In genomic region chr12:77510985-77511384, GRCh38 we compare ENCODE assay signal across 23 cellular contexts.
"Had no signal": no experiment of that assay in that cellular context is flagged by ENCODE, and none has a peak within 500 bp of the region (broad histone marks: within the 10 kb centered on the region; RNA-seq: fewer than 3 reads in every experiment).

No MANE protein-coding gene starts in this region.

- ATAC-seq: activated CD8-positive, alpha-beta T cell treated with anti-CD3 and anti-CD28 coated beads, Interleukin-2, amount 10 ng/mL, durations not matched to agents 7 days and 5 days; foreskin keratinocyte; left lobe of liver; natural killer cell had no signal

- H3K27ac Mint-ChIP-seq: activated CD8-positive, alpha-beta T cell treated with anti-CD3 and anti-CD28 coated beads, Interleukin-2, amount 10 ng/mL, durations not matched to agents 7 days and 5 days; activated naive CD4-positive, alpha-beta T cell treated with anti-CD3 and anti-CD28 coated beads, Interleukin-2, amount 50 U/mL, for 24 hours; brain; dendritic cell treated with granulocyte-macrophage colony-stimulating factor and Interleukin-4, amounts not matched to agents 40 ng/mL and 50 ng/mL, for 4 days; natural killer cell had no signal

- H3K4me3 Mint-ChIP-seq: activated CD8-positive, alpha-beta T cell treated with anti-CD3 and anti-CD28 coated beads, Interleukin-2, amount 10 ng/mL, durations not matched to agents 7 days and 5 days; activated naive CD4-positive, alpha-beta T cell treated with anti-CD3 and anti-CD28 coated beads, Interleukin-2, amount 50 U/mL, for 24 hours; brain; dendritic cell treated with granulocyte-macrophage colony-stimulating factor and Interleukin-4, amounts not matched to agents 40 ng/mL and 50 ng/mL, for 4 days; natural killer cell had no signal

- H3K27me3 Mint-ChIP-seq: activated naive CD4-positive, alpha-beta T cell treated with anti-CD3 and anti-CD28 coated beads, Interleukin-2, amount 50 U/mL, for 24 hours; brain; dendritic cell treated with granulocyte-macrophage colony-stimulating factor and Interleukin-4, amounts not matched to agents 40 ng/mL and 50 ng/mL, for 4 days had no signal

- H3K9me3 ChIP-seq: prostate gland, testis, vagina had no signal

- H3K36me3 ChIP-seq: prostate gland, right atrium auricular region, spleen, vagina had no signal

- H3K36me3 Mint-ChIP-seq: activated naive CD4-positive, alpha-beta T cell treated with anti-CD3 and anti-CD28 coated beads, Interleukin-2, amount 50 U/mL, for 24 hours; brain; natural killer cell had no signal

- H3K4me3 ChIP-seq: prostate gland, right atrium auricular region, spleen, testis, vagina had no signal

- H3K9me3 Mint-ChIP-seq: dendritic cell treated with granulocyte-macrophage colony-stimulating factor and Interleukin-4, amounts not matched to agents 40 ng/mL and 50 ng/mL, for 4 days had no signal

- DNase-seq: activated CD4-positive, alpha-beta T cell treated with anti-CD3 and anti-CD28 coated beads for 1 hour; activated CD4-positive, alpha-beta T cell treated with anti-CD3 and anti-CD28 coated beads, Interleukin-2, amount 50 U/mL, for 1 hour; activated CD8-positive, alpha-beta T cell treated with anti-CD3 and anti-CD28 coated beads, Interleukin-2, amount 10 ng/mL, durations not matched to agents 7 days and 5 days; activated gamma-delta T cell treated with Interleukin-2 at 50 U/mL for 16 hours; activated T-cell treated with anti-CD3 and anti-CD28 coated beads, Interleukin-2, amount 50 U/mL, for 1 hour; anterior cingulate cortex; effector CD4-positive, alpha-beta T cell; foreskin keratinocyte; mammary epithelial cell; midbrain; natural killer cell; spleen; stimulated activated CD4-positive, alpha-beta T cell treated with anti-CD3 and anti-CD28 coated beads, Interleukin-4, amount 100 ng/mL, for 1 hour; stimulated activated naive CD4-positive, alpha-beta T cell; testis; trophoblast cell had no signal

- H3K4me1 Mint-ChIP-seq: activated naive CD4-positive, alpha-beta T cell treated with anti-CD3 and anti-CD28 coated beads, Interleukin-2, amount 50 U/mL, for 24 hours; natural killer cell had no signal

- H3K27ac ChIP-seq: foreskin keratinocyte, prostate gland, right atrium auricular region, spleen, testis, vagina had no signal

- H3K4me1 ChIP-seq: foreskin keratinocyte, prostate gland, right atrium auricular region, spleen, testis, vagina had no signal

- H3K27me3 ChIP-seq: right atrium auricular region, spleen, testis, vagina had no signal
